ENCODE assay signal across 21 cellular contexts in genomic region chr4:20260821-20261220, GRCh38. TPM values are rescaled to one million over a fixed set of nuclear protein-coding genes. Genes with fewer than 3 reads are reported as not detected.
DNase-seq lines count a peak whose midpoint lies in the region; ATAC-seq and TF ChIP-seq lines count a peak whose summit lies in the region.
"Had no signal": no experiment of that assay in that cellular context is flagged by ENCODE, and none has a peak within 500 bp of the region (broad histone marks: within the 10 kb centered on the region; RNA-seq: fewer than 3 reads in every experiment).

No MANE protein-coding gene starts in this region.

- H3K27me3 ChIP-seq in DND-41 (ENCODE audit: insufficient read depth, low read length, poor library complexity) (no peaks in the 10 kb centered on the region), smooth muscle cell (ENCODE audit: low read depth) (no peaks in the 10 kb centered on the region)

- ATAC-seq in DND-41 (ENCODE audit: insufficient read depth, low read depth): peak; percentile 71

- no peak overlapping the region for H2AFZ ChIP-seq in DND-41 (ENCODE audit: low read depth, low read length)
- no peak overlapping the region for H2AFZ ChIP-seq in smooth muscle cell (ENCODE audit: low read depth)

- H3K4me3 ChIP-seq in DND-41 (ENCODE audit: low read depth in 1 of 2, low read length in 2 of 2): no peak overlapping the region
- no peak overlapping the region for H3K4me3 ChIP-seq in fibroblast of pulmonary artery (replicated peaks; ENCODE audit: low read depth, low read length)
- no peak overlapping the region for H3K4me3 ChIP-seq in smooth muscle cell

- 88% methylated on average over 2 of the region's 2 CpGs for WGBS in smooth muscle cell (ENCODE audit: low lambda C conversion rate)

- H3K36me3 ChIP-seq in DND-41 (ENCODE audit: insufficient read depth, low read length): no peaks in the 10 kb centered on the region
- no peaks in the 10 kb centered on the region for H3K36me3 ChIP-seq in smooth muscle cell (ENCODE audit: low read depth)

- H3K4me2 ChIP-seq in DND-41 (ENCODE audit: insufficient read depth, low read length) (no peak overlapping the region), smooth muscle cell (no peak overlapping the region)

- DNase-seq in DND-41 (no peak), Kasumi-1 (lab: John Stamatoyannopoulos, UW) (peak; percentile 76 to 82), OCI-M1 (lab: John Stamatoyannopoulos, UW) (peak; percentile 70), fibroblast of pulmonary artery (ENCODE audit: low read depth) (peak; percentile 56), NCI-H2029 treated with DMSO at 0.1 percent for 48 hours (lab: John Stamatoyannopoulos, UW) (no peak), smooth muscle cell (lab: John Stamatoyannopoulos, UW; ENCODE audit: unreplicated experiment) (no peak)
- DNase-seq in activated T-cell treated with anti-CD3 and anti-CD28 coated beads, Interleukin-2, amount 50 U/mL, for 1 hour: no peak
- DNase-seq: DMS 273 treated with DMSO at 0.1 percent for 48 hours, EL, H7, IMR-90, Karpas-422, MM.1S, NCI-H1436 treated with DMSO at 0.1 percent for 48 hours, NCI-H2081, NCI-H510A, RPMI8226, SIG-M5 had no signal

- TF ChIP-seq CTCF in DND-41 (IDR thresholded peaks at IDR 0.05; ENCODE audit: borderline replicate concordance, extremely low read depth, low read length, poor library complexity, severe bottlenecking): no peak
- no peak for TF ChIP-seq CTCF in fibroblast of pulmonary artery (IDR thresholded peaks at IDR 0.05; ENCODE audit: low read length, missing control alignments)
- TF ChIP-seq CTCF in smooth muscle cell (IDR thresholded peaks at IDR 0.05; ENCODE audit: borderline replicate concordance, insufficient read depth, poor library complexity, severe bottlenecking): no peak

- H3K9ac ChIP-seq in DND-41 (ENCODE audit: low read depth, low read length): no peak overlapping the region
- no peak overlapping the region for H3K9ac ChIP-seq in smooth muscle cell (ENCODE audit: low read depth)

- H3K27ac ChIP-seq in DND-41 (ENCODE audit: low read length): no peak overlapping the region
- H3K27ac ChIP-seq in smooth muscle cell (ENCODE audit: low read depth): no peak overlapping the region
- H3K27ac ChIP-seq: C4-2B had no signal

- H3K79me2 ChIP-seq in DND-41 (ENCODE audit: insufficient read depth, low read length) (no peaks in the 10 kb centered on the region), smooth muscle cell (ENCODE audit: low read depth) (no peaks in the 10 kb centered on the region)

- H4K20me1 ChIP-seq in DND-41 (ENCODE audit: insufficient read depth, low read length) (no peaks in the 10 kb centered on the region), smooth muscle cell (ENCODE audit: low read depth) (peaks cover 30% of the 10 kb centered on the region)

- H3K9me3 ChIP-seq in DND-41 (ENCODE audit: insufficient read depth, low read length, severe bottlenecking) (no peaks in the 10 kb centered on the region), smooth muscle cell (replicated peaks; ENCODE audit: low read depth) (no peaks in the 10 kb centered on the region)

- H3K4me1 ChIP-seq in DND-41 (ENCODE audit: insufficient read depth, low read length): no peaks in the 10 kb centered on the region
- H3K4me1 ChIP-seq in smooth muscle cell (ENCODE audit: low read depth): peaks cover 2% of the 10 kb centered on the region

- no peaks in the 10 kb centered on the region for H3F3A ChIP-seq in smooth muscle cell (ENCODE audit: low read depth)

RNA-seq across cellular contexts. Expression of gene SLIT2, which starts 9.1 kb away (rescaled TPM):
- total RNA-seq in smooth muscle cell: 37.1 and 37.2 TPM in 2 replicates
- 22.6 and 29.4 TPM in 2 replicates for polyA plus RNA-seq in smooth muscle cell
- total RNA-seq: HT-29, OCI-LY7 had no signal

Comparison
In these comparisons a context has a peak if more than half of its experiments do, and no peak if none do; other contexts are left out.
1. DNase-seq: peak in Kasumi-1 (2 of 2), OCI-M1 (single experiment) and fibroblast of pulmonary artery (single experiment); none in DND-41 (single experiment), NCI-H2029 treated with DMSO at 0.1 percent for 48 hours (single experiment), smooth muscle cell (single experiment) and activated T-cell treated with anti-CD3 and anti-CD28 coated beads, Interleukin-2, amount 50 U/mL, for 1 hour (single experiment).